In the genomic region with DNA sequence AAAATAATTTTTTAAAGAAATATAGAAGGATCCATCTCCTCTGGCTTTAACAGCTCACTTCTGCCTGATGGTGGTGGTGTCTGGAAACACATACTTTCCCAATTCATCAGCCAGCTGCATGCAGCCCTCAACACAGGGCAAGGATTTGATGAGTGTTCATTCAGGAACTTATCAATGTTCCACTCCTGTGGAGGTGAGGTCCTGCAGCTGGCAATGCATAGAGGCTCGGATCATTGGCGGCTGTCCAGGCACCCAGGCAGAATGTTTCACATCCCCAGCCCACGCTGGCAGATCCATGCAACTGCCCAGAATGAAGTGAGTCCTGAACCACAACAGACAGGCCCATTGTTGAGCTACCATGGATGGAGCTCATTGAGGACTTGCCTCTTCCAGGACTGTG, we compare ENCODE assay signal across 17 cellular contexts. TPM values are rescaled to one million over a fixed set of nuclear protein-coding genes. Genes with fewer than 3 reads are reported as not detected.
A peak's percentile ranks its signal among the peaks of the same experiment; 100 is the strongest.
DNase-seq lines count a peak whose midpoint lies in the region; ATAC-seq and TF ChIP-seq lines count a peak whose summit lies in the region.
"Had no signal": no experiment of that assay in that cellular context is flagged by ENCODE, and none has a peak within 500 bp of the region (broad histone marks: within the 10 kb centered on the region; RNA-seq: fewer than 3 reads in every experiment).

No MANE protein-coding gene starts in this region.

- peaks cover 2% of the 10 kb centered on the region for H3K4me1 ChIP-seq in neural progenitor cell
- no peaks in the 10 kb centered on the region for H3K4me1 ChIP-seq in heart left ventricle
- no peaks in the 10 kb centered on the region for H3K4me1 ChIP-seq in gastrocnemius medialis

- 28 to 48% (median 40%) methylated on average over 3 of the region's 3 CpGs for WGBS in heart left ventricle, 4 donors

- H3K27me3 ChIP-seq in neural progenitor cell (no peaks in the 10 kb centered on the region), heart left ventricle (peaks cover 0 to 16% (median 4%) of the 10 kb centered on the region in 9 donors), gastrocnemius medialis (peaks cover 0 to 2% (median 0%) of the 10 kb centered on the region in 3 donors)

- peak overlapping the region; percentile 46 for H3K27ac Mint-ChIP-seq in neural progenitor cell
- H3K27ac Mint-ChIP-seq: brain; effector memory CD8-positive, alpha-beta T cell had no signal

- no peak overlapping the region for H2AFZ ChIP-seq in neural progenitor cell (replicated peaks)

- DNase-seq in Daoy (ENCODE audit: low read depth) = peak; percentile 9
- peak; percentile 33 for DNase-seq in NCI-H345 treated with DMSO at 0.1 percent for 48 hours (lab: John Stamatoyannopoulos, UW; ENCODE audit: unreplicated experiment)
- DNase-seq in choroid plexus epithelial cell (ENCODE audit: low read depth) = peak; percentile 36
- no peak for DNase-seq in neural progenitor cell (ENCODE audit: low spot score)
- no peak for DNase-seq in stimulated activated CD4-positive, alpha-beta T cell treated with anti-CD3 and anti-CD28 coated beads, Interleukin-15, amount 100 ng/mL, for 24 hours
- DNase-seq in heart left ventricle = no peak
- DNase-seq in gastrocnemius medialis = no peak
- DNase-seq: activated CD8-positive, alpha-beta memory T cell treated with anti-CD3 and anti-CD28 coated beads for 24 hours; activated effector memory CD4-positive, alpha-beta T cell treated with anti-CD3 and anti-CD28 coated beads, Interleukin-2, amount 50 U/mL, for 16 hours; effector memory CD8-positive, alpha-beta T cell; left cardiac atrium; NCI-H2171; stimulated activated CD4-positive, alpha-beta T cell treated with anti-CD3 and anti-CD28 coated beads, Interleukin-1b, Interleukin-23, amount 100 ng/mL, for 48 hours had no signal

- no peak overlapping the region for H3K4me2 ChIP-seq in neural progenitor cell

- H3K36me3 ChIP-seq in neural progenitor cell = no peaks in the 10 kb centered on the region
- H3K36me3 ChIP-seq in heart left ventricle = no peaks in the 10 kb centered on the region
- no peaks in the 10 kb centered on the region for H3K36me3 ChIP-seq in gastrocnemius medialis
- H3K36me3 ChIP-seq: thoracic aorta had no signal

- no peak overlapping the region for H3K9ac ChIP-seq in neural progenitor cell

- H4K20me1 ChIP-seq in neural progenitor cell (ENCODE audit: low read depth) = no peaks in the 10 kb centered on the region

- ATAC-seq in heart left ventricle = no peak
- ATAC-seq in gastrocnemius medialis = no peak
- no peak for ATAC-seq in HG02973 (IDR thresholded peaks at IDR 0.05; ENCODE audit: unreplicated experiment)
- ATAC-seq: effector memory CD8-positive, alpha-beta T cell; left cardiac atrium had no signal

- peak; percentile 28 for TF ChIP-seq CTCF in choroid plexus epithelial cell (conservative IDR thresholded peaks at IDR 0.05; ENCODE audit: low read depth, low read length)
- TF ChIP-seq CTCF in neural progenitor cell (IDR thresholded peaks at IDR 0.05) = no peak
- TF ChIP-seq CTCF in heart left ventricle (IDR thresholded peaks at IDR 0.05) = no peak
- TF ChIP-seq CTCF in gastrocnemius medialis (IDR thresholded peaks at IDR 0.05 in 4 of 5, conservative IDR thresholded peaks at IDR 0.05 in 1 of 5) = no peak

- H3K4me3 Mint-ChIP-seq in neural progenitor cell = no peak overlapping the region
- H3K4me3 Mint-ChIP-seq: brain; effector memory CD8-positive, alpha-beta T cell had no signal

- H3K4me3 ChIP-seq in choroid plexus epithelial cell (ENCODE audit: low read depth, low read length) (no peak overlapping the region), neural progenitor cell (no peak overlapping the region), heart left ventricle (no peak overlapping the region), gastrocnemius medialis (no peak overlapping the region)
- H3K4me3 ChIP-seq: thoracic aorta had no signal

- no peaks in the 10 kb centered on the region for H3K9me3 ChIP-seq in neural progenitor cell (ENCODE audit: low read depth)
- H3K9me3 ChIP-seq in heart left ventricle = no peaks in the 10 kb centered on the region
- H3K9me3 ChIP-seq in gastrocnemius medialis = no peaks in the 10 kb centered on the region
- H3K9me3 ChIP-seq: thoracic aorta had no signal

- H3K4me1 Mint-ChIP-seq in neural progenitor cell = no peaks in the 10 kb centered on the region
- H3K4me1 Mint-ChIP-seq: brain had no signal

- no peak overlapping the region for H3K27ac ChIP-seq in neural progenitor cell
- no peak overlapping the region for H3K27ac ChIP-seq in heart left ventricle
- H3K27ac ChIP-seq in gastrocnemius medialis = no peak overlapping the region
- H3K27ac ChIP-seq: C4-2B, thoracic aorta had no signal

- H3F3A ChIP-seq in neural progenitor cell (ENCODE audit: low read depth) = no peaks in the 10 kb centered on the region

- H3K36me3 Mint-ChIP-seq in neural progenitor cell = no peaks in the 10 kb centered on the region
- H3K36me3 Mint-ChIP-seq: brain had no signal

- H3K27me3 Mint-ChIP-seq in neural progenitor cell (ENCODE audit: insufficient read depth, low read depth) = no peaks in the 10 kb centered on the region

- H3K79me2 ChIP-seq in neural progenitor cell (ENCODE audit: low read depth) = no peaks in the 10 kb centered on the region

- in situ Hi-C loops in gastrocnemius medialis (cut with MboI; ENCODE audit: low sequenced_read_pairs in 4 of 4) = no loop called here

- H3K9me3 Mint-ChIP-seq in neural progenitor cell = no peaks in the 10 kb centered on the region
- H3K9me3 Mint-ChIP-seq: effector memory CD8-positive, alpha-beta T cell had no signal

- intact Hi-C loops in heart left ventricle (cut with DNase I) (no loop called here), gastrocnemius medialis (cut with DNase I; ENCODE audit: low total_unique reads) (no loop called here)

- TF ChIP-seq POLR2A in heart left ventricle (IDR thresholded peaks at IDR 0.05) (no peak), gastrocnemius medialis (IDR thresholded peaks at IDR 0.05) (no peak)

RNA-seq across cellular contexts. Expression of a gene that starts 55.2 kb away (rescaled TPM):
- total RNA-seq in Daoy (2014; rRNA removed; shearing (Covaris generic)) = 28.8 and 32.8 TPM in 2 replicates
- total RNA-seq in neural progenitor cell (ENCODE audit: low replicate concordance) = 2.4 and 3.7 TPM in 2 replicates
- total RNA-seq in heart left ventricle = 1 to 10 TPM in 7 of 9 donors, under 1 TPM in 2; 0.63 to 8.7 (median 2.3) TPM
- polyA plus RNA-seq in heart left ventricle = under 1 TPM; 0.39 to 0.53 TPM
- total RNA-seq in gastrocnemius medialis = 10 to 100 TPM; 66.8 to 96.5 (median 78.9) TPM

Comparison
In these comparisons a context has a peak if more than half of its experiments do, and no peak if none do; other contexts are left out.
1. DNase-seq: peak in Daoy (single experiment), NCI-H345 treated with DMSO at 0.1 percent for 48 hours (single experiment) and choroid plexus epithelial cell (single experiment); none in neural progenitor cell (single experiment), stimulated activated CD4-positive, alpha-beta T cell treated with anti-CD3 and anti-CD28 coated beads, Interleukin-15, amount 100 ng/mL, for 24 hours (single experiment), heart left ventricle (0 of 5) and gastrocnemius medialis (0 of 2).